Comparison of ENCODE assay signal across 8 cellular contexts in genomic region chr7:127348247-127348631, GRCh38. TPM values are rescaled to one million over a fixed set of nuclear protein-coding genes. Genes with fewer than 3 reads are reported as not detected.
DNase-seq lines count a peak whose midpoint lies in the region; ATAC-seq and TF ChIP-seq lines count a peak whose summit lies in the region.

No MANE protein-coding gene starts in this region.

- H3K4me3 Mint-ChIP-seq in activated CD4-positive, alpha-beta memory T cell treated with anti-CD3 and anti-CD28 coated beads, Interleukin-2, amount 10 ng/mL, durations not matched to agents 7 days and 5 days, result peak overlapping the region; percentile 33
- peak overlapping the region; percentile 83 for H3K4me3 Mint-ChIP-seq in glutamatergic neuron (ENCODE audit: unreplicated experiment)
- peak overlapping the region; percentile 39 for H3K4me3 Mint-ChIP-seq in stimulated activated memory B cell treated with anti-CD40 and anti-IgM and Interleukin-4, amounts not matched to agents 10 μg/mL and 1 μg/mL and 100 μg/mL, for 72 hours

- no peak overlapping the region for H3K27ac ChIP-seq in SK-N-SH (ENCODE audit: low read depth in 2 of 2, low read length in 1 of 2)

- peaks cover 25 to 42% of the 10 kb centered on the region in 2 experiments for H3K36me3 ChIP-seq in SK-N-SH (replicated peaks in 1 of 2; ENCODE audit: control insufficient read depth in 1 of 2, insufficient read depth in 2 of 2, low read length in 1 of 2)

- no peak for DNase-seq in SK-N-SH
- DNase-seq in activated CD4-positive, alpha-beta memory T cell treated with anti-CD3 and anti-CD28 coated beads, Interleukin-2, amount 10 ng/mL, durations not matched to agents 7 days and 5 days, result no peak
- no peak for DNase-seq in glutamatergic neuron
- no peak for DNase-seq in HK-2 (ENCODE audit: unreplicated experiment)

- peaks cover 6% of the 10 kb centered on the region for H3K4me1 Mint-ChIP-seq in activated CD4-positive, alpha-beta memory T cell treated with anti-CD3 and anti-CD28 coated beads, Interleukin-2, amount 10 ng/mL, durations not matched to agents 7 days and 5 days
- H3K4me1 Mint-ChIP-seq in glutamatergic neuron (ENCODE audit: low read depth, unreplicated experiment), result no peaks in the 10 kb centered on the region
- peaks cover 9% of the 10 kb centered on the region for H3K4me1 Mint-ChIP-seq in stimulated activated memory B cell treated with anti-CD40 and anti-IgM and Interleukin-4, amounts not matched to agents 10 μg/mL and 1 μg/mL and 100 μg/mL, for 72 hours

- H3K4me3 ChIP-seq in SK-N-SH (ENCODE audit: low read depth in 2 of 2, low read length in 1 of 2), result peak overlapping the region; percentile 30 to 46

- no peaks in the 10 kb centered on the region for H3K27me3 ChIP-seq in SK-N-SH (ENCODE audit: insufficient read depth)

- no peaks in the 10 kb centered on the region for H3K9me3 Mint-ChIP-seq in activated CD4-positive, alpha-beta memory T cell treated with anti-CD3 and anti-CD28 coated beads, Interleukin-2, amount 10 ng/mL, durations not matched to agents 7 days and 5 days
- H3K9me3 Mint-ChIP-seq in glutamatergic neuron (ENCODE audit: unreplicated experiment), result peaks cover 3% of the 10 kb centered on the region
- no peaks in the 10 kb centered on the region for H3K9me3 Mint-ChIP-seq in stimulated activated memory B cell treated with anti-CD40 and anti-IgM and Interleukin-4, amounts not matched to agents 10 μg/mL and 1 μg/mL and 100 μg/mL, for 72 hours

- peaks cover 12% of the 10 kb centered on the region for H3F3A ChIP-seq in SK-N-SH (replicated peaks; ENCODE audit: insufficient read depth)

- H3K79me2 ChIP-seq in SK-N-SH (ENCODE audit: insufficient read depth), result no peaks in the 10 kb centered on the region

- H3K9ac ChIP-seq in SK-N-SH, result no peak overlapping the region

- CTCF ChIA-PET in SK-N-SH (lab: Yijun Ruan, JAX), result interaction anchor here (0.6 to 3.6 kb wide), 39 partner anchors 8 to 870 kb away, joined by 3 to 36 read pairs (median 4); partner anchors contain the start of genes ARF5 and ZNF800
- CTCF ChIA-PET in activated CD4-positive, alpha-beta memory T cell treated with anti-CD3 and anti-CD28 coated beads, Interleukin-2, amount 10 ng/mL, durations not matched to agents 7 days and 5 days (lab: Charles Lee), result interaction anchor here (0.6 to 3.5 kb wide), 28 partner anchors 9 to 307 kb away, joined by 3 to 35 read pairs (median 4); partner anchors contain the start of gene ZNF800

- TF ChIP-seq EP300 in SK-N-SH (IDR thresholded peaks at IDR 0.05; ENCODE audit: borderline replicate concordance in 1 of 2, low read depth in 1 of 2, low read length in 1 of 2), result no peak

- ATAC-seq in SK-N-SH treated with all-trans-retinoic acid at 6 μM for 48 hours, result no peak
- no peak for ATAC-seq in stimulated activated memory B cell treated with anti-CD40 and anti-IgM and Interleukin-4, amounts not matched to agents 10 μg/mL and 1 μg/mL and 100 μg/mL, for 72 hours
- ATAC-seq in GM21447 (IDR thresholded peaks at IDR 0.05; ENCODE audit: unreplicated experiment), result no peak
- ATAC-seq in GM18511 (IDR thresholded peaks at IDR 0.05; ENCODE audit: unreplicated experiment), result no peak

- no peak for TF ChIP-seq RAD21 in SK-N-SH (IDR thresholded peaks at IDR 0.05; ENCODE audit: low read length)

- 0 out of 2 replicates have a peak, but pooled peaks have one; percentile 2 for TF ChIP-seq CTCF in SK-N-SH (IDR thresholded peaks at IDR 0.05)
- no peak for TF ChIP-seq CTCF in glutamatergic neuron (IDR thresholded peaks at IDR 0.05; ENCODE audit: partially characterized antibody, unreplicated experiment)

- peaks cover 7% of the 10 kb centered on the region; the same call in 1 of the 2 replicates for H3K9me3 ChIP-seq in SK-N-SH

- 0 out of 2 replicates have a peak, but pooled peaks cover 6% of the 10 kb centered on the region for H3K9me2 ChIP-seq in SK-N-SH

- 98% methylated on average over 3 of the region's 3 CpGs for WGBS in SK-N-SH (ENCODE audit: low lambda C conversion rate)

- POLR2A ChIA-PET in SK-N-SH (lab: Yijun Ruan, JAX), result interaction anchor here (1.0 kb wide), 1 partner anchor 44 kb away, joined by 3 read pairs; the partner anchor contains the start of gene ZNF800
- POLR2A ChIA-PET in activated CD4-positive, alpha-beta memory T cell treated with anti-CD3 and anti-CD28 coated beads, Interleukin-2, amount 10 ng/mL, durations not matched to agents 7 days and 5 days (lab: Charles Lee), result interaction anchor here (1.0 to 3.5 kb wide), 4 partner anchors 41 to 66 kb away, joined by 3 to 26 read pairs (median 4); partner anchors contain the start of gene ZNF800

- no peaks in the 10 kb centered on the region for H4K20me1 ChIP-seq in SK-N-SH (ENCODE audit: insufficient read depth)

- peak overlapping the region; percentile 60; the same call in 1 of the 2 replicates for H3K4me2 ChIP-seq in SK-N-SH

- H3K4me1 ChIP-seq in SK-N-SH (ENCODE audit: control insufficient read depth in 1 of 2, insufficient read depth in 2 of 2, low read depth in 1 of 2, low read length in 1 of 2), result peaks cover 0 to 9% of the 10 kb centered on the region in 2 experiments; a peak in 2 of 4 replicates

- no peak overlapping the region for H3K27ac Mint-ChIP-seq in activated CD4-positive, alpha-beta memory T cell treated with anti-CD3 and anti-CD28 coated beads, Interleukin-2, amount 10 ng/mL, durations not matched to agents 7 days and 5 days
- H3K27ac Mint-ChIP-seq in glutamatergic neuron (ENCODE audit: unreplicated experiment), result no peak overlapping the region
- no peak overlapping the region for H3K27ac Mint-ChIP-seq in stimulated activated memory B cell treated with anti-CD40 and anti-IgM and Interleukin-4, amounts not matched to agents 10 μg/mL and 1 μg/mL and 100 μg/mL, for 72 hours

- H3K27me3 Mint-ChIP-seq in activated CD4-positive, alpha-beta memory T cell treated with anti-CD3 and anti-CD28 coated beads, Interleukin-2, amount 10 ng/mL, durations not matched to agents 7 days and 5 days, result peaks cover 17% of the 10 kb centered on the region
- H3K27me3 Mint-ChIP-seq in glutamatergic neuron (ENCODE audit: unreplicated experiment), result peaks cover 4% of the 10 kb centered on the region
- H3K27me3 Mint-ChIP-seq in stimulated activated memory B cell treated with anti-CD40 and anti-IgM and Interleukin-4, amounts not matched to agents 10 μg/mL and 1 μg/mL and 100 μg/mL, for 72 hours, result peaks cover 19% of the 10 kb centered on the region

- peak overlapping the region; percentile 38; the same call in 1 of the 2 replicates for H2AFZ ChIP-seq in SK-N-SH (ENCODE audit: low read depth)

- peaks cover 11% of the 10 kb centered on the region for H3K36me3 Mint-ChIP-seq in activated CD4-positive, alpha-beta memory T cell treated with anti-CD3 and anti-CD28 coated beads, Interleukin-2, amount 10 ng/mL, durations not matched to agents 7 days and 5 days (ENCODE audit: low read depth)
- peaks cover 12% of the 10 kb centered on the region for H3K36me3 Mint-ChIP-seq in glutamatergic neuron (ENCODE audit: unreplicated experiment)
- peaks cover 5% of the 10 kb centered on the region for H3K36me3 Mint-ChIP-seq in stimulated activated memory B cell treated with anti-CD40 and anti-IgM and Interleukin-4, amounts not matched to agents 10 μg/mL and 1 μg/mL and 100 μg/mL, for 72 hours

TF ChIP-seq in SK-N-SH, 30 proteins besides CTCF, POLR2A, EP300 and RAD21 (continues in another document):
- TF ChIP-seq SMC3 (IDR thresholded peaks at IDR 0.05; ENCODE audit: low read depth, low read length) (no peak), FOXJ3 (CRISPR knock-in tag; IDR thresholded peaks at IDR 0.05) (no peak), NRF1 (IDR thresholded peaks at IDR 0.05; ENCODE audit: low read depth, low read length) (no peak), EZH2phosphoT487 (IDR thresholded peaks at IDR 0.05; ENCODE audit: borderline replicate concordance, low read depth) (no peak)
- TF ChIP-seq, protein P1, sequence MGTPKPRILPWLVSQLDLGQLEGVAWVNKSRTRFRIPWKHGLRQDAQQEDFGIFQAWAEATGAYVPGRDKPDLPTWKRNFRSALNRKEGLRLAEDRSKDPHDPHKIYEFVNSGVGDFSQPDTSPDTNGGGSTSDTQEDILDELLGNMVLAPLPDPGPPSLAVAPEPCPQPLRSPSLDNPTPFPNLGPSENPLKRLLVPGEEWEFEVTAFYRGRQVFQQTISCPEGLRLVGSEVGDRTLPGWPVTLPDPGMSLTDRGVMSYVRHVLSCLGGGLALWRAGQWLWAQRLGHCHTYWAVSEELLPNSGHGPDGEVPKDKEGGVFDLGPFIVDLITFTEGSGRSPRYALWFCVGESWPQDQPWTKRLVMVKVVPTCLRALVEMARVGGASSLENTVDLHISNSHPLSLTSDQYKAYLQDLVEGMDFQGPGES (IDR thresholded peaks at IDR 0.05; ENCODE audit: low read depth, low read length), result no peak

TF ChIP-seq in SK-N-SH treated with all-trans-retinoic acid at 6 μM for 48 hours, 23 proteins besides CTCF, POLR2A, EP300 and RAD21 (continues in another document):
- TF ChIP-seq POU6F1 (CRISPR knock-in tag; IDR thresholded peaks at IDR 0.05; ENCODE audit: borderline replicate concordance, low read depth) (no peak), ZFP3 (CRISPR knock-in tag; IDR thresholded peaks at IDR 0.05) (no peak), GLIS3 (CRISPR knock-in tag; IDR thresholded peaks at IDR 0.05) (no peak), ZNF8 (CRISPR knock-in tag; IDR thresholded peaks at IDR 0.05) (no peak), ZC3H10 (CRISPR knock-in tag; IDR thresholded peaks at IDR 0.05) (no peak), ZFP30 (CRISPR knock-in tag; IDR thresholded peaks at IDR 0.05) (no peak), TCF4 (CRISPR knock-in tag; IDR thresholded peaks at IDR 0.05; ENCODE audit: borderline replicate concordance) (no peak), ZNF70 (CRISPR knock-in tag; IDR thresholded peaks at IDR 0.05) (no peak), ISL1 (CRISPR knock-in tag; IDR thresholded peaks at IDR 0.05) (no peak)

RNA-seq across cellular contexts. Expression of gene ZNF800, which starts 44.3 kb away (rescaled TPM):
- polyA plus RNA-seq in SK-N-SH (2012; rRNA removed), result 8.6 and 9.2 TPM in 2 replicates
- 10.2 TPM in 2 replicates for polyA plus RNA-seq in SK-N-SH (2012; cell fraction: cytosol; rRNA removed)
- polyA plus RNA-seq in SK-N-SH (2012; cell fraction: nucleus; rRNA removed), result 36.8 and 38.9 TPM in 2 replicates
- 10 to 100 TPM; 37.2 to 38.0 TPM for total RNA-seq in activated CD4-positive, alpha-beta memory T cell treated with anti-CD3 and anti-CD28 coated beads, Interleukin-2, amount 10 ng/mL, durations not matched to agents 7 days and 5 days
- 25.4 TPM for total RNA-seq in glutamatergic neuron (ENCODE audit: unreplicated experiment)

Comparison
In these comparisons a context has a peak if more than half of its experiments do, and no peak if none do; other contexts are left out.
1. H3K4me3 Mint-ChIP-seq: peak in every context shown above with its lines; median percentile 83 in glutamatergic neuron; 39 in stimulated activated memory B cell treated with anti-CD40 and anti-IgM and Interleukin-4, amounts not matched to agents 10 μg/mL and 1 μg/mL and 100 μg/mL, for 72 hours; 33 in activated CD4-positive, alpha-beta memory T cell treated with anti-CD3 and anti-CD28 coated beads, Interleukin-2, amount 10 ng/mL, durations not matched to agents 7 days and 5 days.